1 cellular context compared by ENCODE assay signal in genomic region chr16:50152807-50153647, GRCh38.
TF ChIP-seq lines count a peak whose summit lies in the region.

TSS of gene TENT4B (plus strand) at chr16:50153306. CDS start at chr16:50153622, 316 bp downstream.

TF ChIP-seq in WTC11, 78 proteins besides CTCF, POLR2A, EP300 and RAD21 (continued from another document and continues in another):
- TF ChIP-seq ZNF512 (CRISPR knock-in tag; IDR thresholded peaks at IDR 0.05; ENCODE audit: borderline replicate concordance) (no peak), AR (CRISPR knock-in tag; IDR thresholded peaks at IDR 0.05) (no peak), FOXK1 (CRISPR knock-in tag; IDR thresholded peaks at IDR 0.05) (peak; percentile 71; the same call in 1 of the 2 replicates), PREB (CRISPR knock-in tag; IDR thresholded peaks at IDR 0.05; ENCODE audit: borderline replicate concordance) (no peak), ARID4B (CRISPR knock-in tag; IDR thresholded peaks at IDR 0.05; ENCODE audit: borderline replicate concordance) (0 out of 2 replicates have a peak, but pooled peaks have one; percentile 27), TEAD4 (CRISPR knock-in tag; IDR thresholded peaks at IDR 0.05) (0 out of 2 replicates have a peak, but pooled peaks have one; percentile 47), ETV6 (CRISPR knock-in tag; IDR thresholded peaks at IDR 0.05) (peak; percentile 78; the same call in 1 of the 2 replicates), FOXP1 (CRISPR knock-in tag; IDR thresholded peaks at IDR 0.05; ENCODE audit: borderline replicate concordance) (0 out of 2 replicates have a peak, but pooled peaks have one; percentile 70), RELA (CRISPR knock-in tag; IDR thresholded peaks at IDR 0.05; ENCODE audit: borderline replicate concordance) (0 out of 2 replicates have a peak, but pooled peaks have one; percentile 45), ZBTB21 (CRISPR knock-in tag; IDR thresholded peaks at IDR 0.05; ENCODE audit: borderline replicate concordance) (0 out of 2 replicates have a peak, but pooled peaks have one; percentile 26), NFE2L1 (CRISPR knock-in tag; IDR thresholded peaks at IDR 0.05) (0 out of 2 replicates have a peak, but pooled peaks have one; percentile 19), STAT6 (CRISPR knock-in tag; conservative IDR thresholded peaks at IDR 0.05; ENCODE audit: low read depth) (no peak), ZNF423 (CRISPR knock-in tag; IDR thresholded peaks at IDR 0.05) (no peak), ZNF425 (CRISPR knock-in tag; conservative IDR thresholded peaks at IDR 0.05) (no peak), USF2 (CRISPR knock-in tag; IDR thresholded peaks at IDR 0.05) (no peak), ZNF317 (CRISPR knock-in tag; IDR thresholded peaks at IDR 0.05; ENCODE audit: borderline replicate concordance, low read depth) (no peak), NR1H2 (CRISPR knock-in tag; IDR thresholded peaks at IDR 0.05) (no peak), ELF4 (CRISPR knock-in tag; IDR thresholded peaks at IDR 0.05; ENCODE audit: low read depth) (no peak), KAT7 (CRISPR knock-in tag; IDR thresholded peaks at IDR 0.05; ENCODE audit: borderline replicate concordance) (no peak), GABPB1 (CRISPR knock-in tag; IDR thresholded peaks at IDR 0.05) (peak; percentile 70), ZNF263 (CRISPR knock-in tag; IDR thresholded peaks at IDR 0.05; ENCODE audit: low read depth) (0 out of 2 replicates have a peak, but pooled peaks have one; percentile 38), E2F5 (CRISPR knock-in tag; IDR thresholded peaks at IDR 0.05) (peak; percentile 71; the same call in 1 of the 2 replicates), NFYB (CRISPR knock-in tag; conservative IDR thresholded peaks at IDR 0.05; ENCODE audit: low read depth) (no peak), MXD4 (CRISPR knock-in tag; IDR thresholded peaks at IDR 0.05; ENCODE audit: borderline replicate concordance) (no peak), IRF1 (CRISPR knock-in tag; IDR thresholded peaks at IDR 0.05) (no peak), CREB1 (CRISPR knock-in tag; IDR thresholded peaks at IDR 0.05) (no peak), JAZF1 (CRISPR knock-in tag; IDR thresholded peaks at IDR 0.05) (no peak), HMGA2 (CRISPR knock-in tag; IDR thresholded peaks at IDR 0.05) (no peak), GRHL2 (CRISPR knock-in tag; IDR thresholded peaks at IDR 0.05; ENCODE audit: insufficient replicate concordance, severe bottlenecking) (no peak), MAX (CRISPR knock-in tag; IDR thresholded peaks at IDR 0.05) (peak; percentile 68; the same call in 1 of the 2 replicates), ZNF232 (CRISPR knock-in tag; IDR thresholded peaks at IDR 0.05) (no peak), E2F4 (CRISPR knock-in tag; IDR thresholded peaks at IDR 0.05; ENCODE audit: borderline replicate concordance, low read depth) (no peak)
